Comparison of ENCODE assay signal across 1 cellular context in genomic region chr16:67112591-67113399, GRCh38.
TF ChIP-seq lines count a peak whose summit lies in the region.

No MANE protein-coding gene starts in this region.

TF ChIP-seq in HepG2, 621 proteins besides CTCF, POLR2A, EP300 and RAD21 (continues in another document):
- TF ChIP-seq PCBP2 (optimal IDR thresholded peaks at IDR 0.05; ENCODE audit: low read depth, low read length, poor library complexity, severe bottlenecking), result no peak
- TF ChIP-seq ZNF382 (CRISPR knock-in tag; IDR thresholded peaks at IDR 0.05; ENCODE audit: borderline replicate concordance), result no peak
- TF ChIP-seq MXD4 (CRISPR knock-in tag; IDR thresholded peaks at IDR 0.05), result peak; percentile 22; the same call in 1 of the 2 replicates
- TF ChIP-seq ZNF556 (CRISPR knock-in tag; IDR thresholded peaks at IDR 0.05; ENCODE audit: borderline replicate concordance), result no peak
- TF ChIP-seq HOXA7 (CRISPR knock-in tag; IDR thresholded peaks at IDR 0.05), result no peak
- TF ChIP-seq ZNF569 (CRISPR knock-in tag; IDR thresholded peaks at IDR 0.05; ENCODE audit: borderline replicate concordance), result no peak
- no peak for TF ChIP-seq ZFP90 (CRISPR knock-in tag; IDR thresholded peaks at IDR 0.05; ENCODE audit: borderline replicate concordance)
- TF ChIP-seq LCORL (IDR thresholded peaks at IDR 0.05), result no peak
- TF ChIP-seq LCORL (CRISPR knock-in tag; IDR thresholded peaks at IDR 0.05), result no peak
- TF ChIP-seq CEBPG (CRISPR knock-in tag; IDR thresholded peaks at IDR 0.05), result peak; percentile 33; the same call in 1 of the 2 replicates
- TF ChIP-seq ZNF383 (CRISPR knock-in tag; IDR thresholded peaks at IDR 0.05; ENCODE audit: borderline replicate concordance), result no peak
- TF ChIP-seq ZNF430 (CRISPR knock-in tag; IDR thresholded peaks at IDR 0.05), result peak; percentile 47; the same call in 1 of the 2 replicates
- no peak for TF ChIP-seq ZBTB38 (CRISPR knock-in tag; IDR thresholded peaks at IDR 0.05)
- peak; percentile 16; the same call in 1 of the 2 replicates for TF ChIP-seq RARA (CRISPR knock-in tag; IDR thresholded peaks at IDR 0.05)
- TF ChIP-seq SYNCRIP (IDR thresholded peaks at IDR 0.05; ENCODE audit: insufficient read depth, low read depth, low read length), result no peak
- TF ChIP-seq ZNF776 (CRISPR knock-in tag; IDR thresholded peaks at IDR 0.05), result no peak
- TF ChIP-seq CERS6 (CRISPR knock-in tag; IDR thresholded peaks at IDR 0.05), result no peak
- TF ChIP-seq TBL1XR1 (IDR thresholded peaks at IDR 0.05; ENCODE audit: borderline replicate concordance, low read length, partially characterized antibody), result no peak
- no peak for TF ChIP-seq ZNF160 (CRISPR knock-in tag; IDR thresholded peaks at IDR 0.05)
- no peak for TF ChIP-seq GATA4 (IDR thresholded peaks at IDR 0.05; ENCODE audit: borderline replicate concordance, low read depth)
- no peak for TF ChIP-seq ZNF225 (CRISPR knock-in tag; IDR thresholded peaks at IDR 0.05)
- peak; percentile 16; the same call in 1 of the 2 replicates for TF ChIP-seq TARDBP (CRISPR knock-in tag; IDR thresholded peaks at IDR 0.05)
- TF ChIP-seq SKI (IDR thresholded peaks at IDR 0.05; ENCODE audit: partially characterized antibody), result no peak
- TF ChIP-seq ARID4A (CRISPR knock-in tag; IDR thresholded peaks at IDR 0.05; ENCODE audit: borderline replicate concordance), result no peak
- TF ChIP-seq ZSCAN25 (CRISPR knock-in tag; IDR thresholded peaks at IDR 0.05), result no peak
- TF ChIP-seq ZBTB3 (CRISPR knock-in tag; IDR thresholded peaks at IDR 0.05; ENCODE audit: borderline replicate concordance, low read depth), result no peak
- TF ChIP-seq ZNF3 (CRISPR knock-in tag; IDR thresholded peaks at IDR 0.05), result no peak
- TF ChIP-seq FLYWCH1 (CRISPR knock-in tag; IDR thresholded peaks at IDR 0.05), result no peak
- no peak for TF ChIP-seq PAX8 (CRISPR knock-in tag; IDR thresholded peaks at IDR 0.05; ENCODE audit: borderline replicate concordance)
- TF ChIP-seq ZNF777 (CRISPR knock-in tag; IDR thresholded peaks at IDR 0.05), result no peak
- no peak for TF ChIP-seq ZNF879 (CRISPR knock-in tag; IDR thresholded peaks at IDR 0.05)
- TF ChIP-seq ZNF597 (CRISPR knock-in tag; IDR thresholded peaks at IDR 0.05), result no peak
- TF ChIP-seq SOX6 (IDR thresholded peaks at IDR 0.05), result no peak
- TF ChIP-seq SOX6 (CRISPR knock-in tag; IDR thresholded peaks at IDR 0.05), result no peak
- no peak for TF ChIP-seq GABPB1 (CRISPR knock-in tag; IDR thresholded peaks at IDR 0.05)
- TF ChIP-seq NFE2L2 (IDR thresholded peaks at IDR 0.05; ENCODE audit: low read length), result no peak
- TF ChIP-seq MNT (IDR thresholded peaks at IDR 0.05), result no peak
- no peak for TF ChIP-seq ZNF513 (CRISPR knock-in tag; conservative IDR thresholded peaks at IDR 0.05)
- TF ChIP-seq FUBP1 (CRISPR knock-in tag; IDR thresholded peaks at IDR 0.05; ENCODE audit: borderline replicate concordance), result no peak
- no peak for TF ChIP-seq SP140L (CRISPR knock-in tag; IDR thresholded peaks at IDR 0.05; ENCODE audit: borderline replicate concordance)
- peak; percentile 67; the same call in 1 of the 2 replicates for TF ChIP-seq ZBTB34 (CRISPR knock-in tag; IDR thresholded peaks at IDR 0.05)
- TF ChIP-seq ZNF317 (CRISPR knock-in tag; IDR thresholded peaks at IDR 0.05), result 0 out of 2 replicates have a peak, but pooled peaks have one; percentile 46
- TF ChIP-seq RXRB (CRISPR knock-in tag; IDR thresholded peaks at IDR 0.05; ENCODE audit: borderline replicate concordance), result 0 out of 2 replicates have a peak, but pooled peaks have one; percentile 6
- TF ChIP-seq ATRX (CRISPR knock-in tag; IDR thresholded peaks at IDR 0.05; ENCODE audit: borderline replicate concordance), result no peak
- TF ChIP-seq ZNF362 (CRISPR knock-in tag; IDR thresholded peaks at IDR 0.05; ENCODE audit: borderline replicate concordance), result no peak
- no peak for TF ChIP-seq ZNF44 (CRISPR knock-in tag; IDR thresholded peaks at IDR 0.05)
- no peak for TF ChIP-seq ETV5 (CRISPR knock-in tag; IDR thresholded peaks at IDR 0.05; ENCODE audit: borderline replicate concordance)
- TF ChIP-seq ZNF580 (CRISPR knock-in tag; IDR thresholded peaks at IDR 0.05; ENCODE audit: borderline replicate concordance, low read depth), result 0 out of 2 replicates have a peak, but pooled peaks have one; percentile 31
- peak; percentile 54; the same call in 1 of the 2 replicates for TF ChIP-seq ZNF724P (CRISPR knock-in tag; IDR thresholded peaks at IDR 0.05; ENCODE audit: borderline replicate concordance)
- TF ChIP-seq HDAC2 (CRISPR knock-in tag; IDR thresholded peaks at IDR 0.05), result 0 out of 2 replicates have a peak, but pooled peaks have one; percentile 2
- no peak for TF ChIP-seq MED13 (CRISPR knock-in tag; IDR thresholded peaks at IDR 0.05)
- TF ChIP-seq ZNF414 (CRISPR knock-in tag; IDR thresholded peaks at IDR 0.05), result no peak
- TF ChIP-seq ZNF589 (CRISPR knock-in tag; conservative IDR thresholded peaks at IDR 0.05), result no peak
- TF ChIP-seq E2F5 (CRISPR knock-in tag; conservative IDR thresholded peaks at IDR 0.05), result no peak
- TF ChIP-seq FIP1L1 (IDR thresholded peaks at IDR 0.05; ENCODE audit: borderline replicate concordance, insufficient read depth, low read depth, low read length), result no peak
- no peak for TF ChIP-seq SALL1 (CRISPR knock-in tag; IDR thresholded peaks at IDR 0.05)
- no peak for TF ChIP-seq MZF1 (CRISPR knock-in tag; IDR thresholded peaks at IDR 0.05; ENCODE audit: borderline replicate concordance)
- TF ChIP-seq HDAC1 (CRISPR knock-in tag; IDR thresholded peaks at IDR 0.05), result 0 out of 2 replicates have a peak, but pooled peaks have one; percentile 38
